1 cellular context compared by ENCODE assay signal in genomic region chr2:218471070-218471469, GRCh38.
TF ChIP-seq lines count a peak whose summit lies in the region.

No MANE protein-coding gene starts in this region.

TF ChIP-seq in GM12878, 131 proteins besides CTCF, POLR2A, EP300 and RAD21:
- TF ChIP-seq LARP7 (IDR thresholded peaks at IDR 0.05), result no peak
- no peak for TF ChIP-seq BHLHE40 (IDR thresholded peaks at IDR 0.05; ENCODE audit: borderline replicate concordance in 1 of 2, low read depth in 2 of 2, low read length in 1 of 2)
- TF ChIP-seq SMAD1 (IDR thresholded peaks at IDR 0.05; ENCODE audit: low read depth, partially characterized antibody), result no peak
- TF ChIP-seq YY1 (IDR thresholded peaks at IDR 0.05; ENCODE audit: low read depth, low read length), result no peak
- no peak for TF ChIP-seq YBX1 (IDR thresholded peaks at IDR 0.05)
